In genomic region chr2:193837368-193837767, GRCh38 we compare ENCODE assay signal across 18 cellular contexts.
A peak's percentile ranks its signal among the peaks of the same experiment; 100 is the strongest.
DNase-seq lines count a peak whose midpoint lies in the region; ATAC-seq, FAIRE-seq and TF ChIP-seq lines count a peak whose summit lies in the region.
"Had no signal": no experiment of that assay in that cellular context is flagged by ENCODE, and none has a peak within 500 bp of the region (broad histone marks: within the 10 kb centered on the region; RNA-seq: fewer than 3 reads in every experiment).

No MANE protein-coding gene starts in this region.

- peaks cover 16% of the 10 kb centered on the region for H3K9me3 ChIP-seq in A549
- H3K9me3 ChIP-seq: ascending aorta had no signal

- H3K36me3 Mint-ChIP-seq in CD14-positive monocyte (no peaks in the 10 kb centered on the region), HFFc6 (ENCODE audit: low read depth) (no peaks in the 10 kb centered on the region)

- no peak for TF ChIP-seq EP300 in A549 (IDR thresholded peaks at IDR 0.05)

- H3K9me3 Mint-ChIP-seq in CD14-positive monocyte (peaks cover 8 to 18% (median 10%) of the 10 kb centered on the region in 7 donors), HFFc6 (peaks cover 30% of the 10 kb centered on the region)
- H3K9me3 Mint-ChIP-seq: T-helper 2 cell treated with Interferon-gamma antibody and Interleukin-4, amounts not matched to agents 5 μg/mL and 100 μg/mL, for 36 hours had no signal

- no peak for ATAC-seq in A549
- ATAC-seq in GM18520 (IDR thresholded peaks at IDR 0.05; ENCODE audit: unreplicated experiment) = no peak
- ATAC-seq: activated CD8-positive, alpha-beta T cell treated with anti-CD3 and anti-CD28 coated beads, Interleukin-2, amount 10 ng/mL, durations not matched to agents 7 days and 5 days; activated T-cell treated with anti-CD3 and anti-CD28 coated beads, Interleukin-2, amount 50 U/mL, for 4 hours; WTC11 had no signal

- no peak for TF ChIP-seq POLR2A in A549 (IDR thresholded peaks at IDR 0.05; ENCODE audit: low read length)

- H3K4me3 Mint-ChIP-seq in CD14-positive monocyte = no peak overlapping the region
- H3K4me3 Mint-ChIP-seq in HFFc6 = no peak overlapping the region
- H3K4me3 Mint-ChIP-seq: activated CD8-positive, alpha-beta T cell treated with anti-CD3 and anti-CD28 coated beads, Interleukin-2, amount 10 ng/mL, durations not matched to agents 7 days and 5 days; activated naive CD4-positive, alpha-beta T cell treated with anti-CD3 and anti-CD28 coated beads for 36 hours; activated T-cell treated with anti-CD3 and anti-CD28 coated beads, Interleukin-2, amount 50 U/mL, for 4 hours; T-helper 2 cell treated with Interferon-gamma antibody and Interleukin-4, amounts not matched to agents 5 μg/mL and 100 μg/mL, for 36 hours; WTC11 had no signal

- no peak for FAIRE-seq in A549 (lab: Jason Lieb, UNC)

- no peak for DNase-seq in A549 (ENCODE audit: low read depth in 1 of 2, low spot score in 1 of 2)
- DNase-seq in LHCN-M2 (ENCODE audit: low read depth) = peak; percentile 80
- peak; percentile 58 for DNase-seq in astrocyte of the spinal cord (ENCODE audit: low read depth, low spot score)
- DNase-seq in foreskin fibroblast = peak; percentile 24 to 46
- no peak for DNase-seq in CD14-positive monocyte (ENCODE audit: low spot score)
- no peak for DNase-seq in posterior vena cava (ENCODE audit: low spot score)
- no peak for DNase-seq in HFFc6
- DNase-seq: activated CD8-positive, alpha-beta T cell treated with anti-CD3 and anti-CD28 coated beads, Interleukin-2, amount 10 ng/mL, durations not matched to agents 7 days and 5 days; activated naive CD4-positive, alpha-beta T cell treated with anti-CD3 and anti-CD28 coated beads for 36 hours; activated T-cell treated with anti-CD3 and anti-CD28 coated beads, Interleukin-2, amount 50 U/mL, for 4 hours; DMS153; head of caudate nucleus; NCI-H2171 had no signal

- in situ Hi-C loops in astrocyte of the spinal cord (cut with HindIII; ENCODE audit: low sequenced_read_pairs) = no loop called here

- POLR2A ChIA-PET in A549 (lab: Yijun Ruan, JAX) = no interaction called here

- H3K4me2 ChIP-seq in A549 = 0 out of 3 replicates have a peak overlapping the region, but pooled peaks have one; percentile 13

- H3K4me3 ChIP-seq in A549 = no peak overlapping the region
- no peak overlapping the region for H3K4me3 ChIP-seq in astrocyte of the spinal cord (ENCODE audit: low read depth, low read length)
- no peak overlapping the region for H3K4me3 ChIP-seq in foreskin fibroblast (ENCODE audit: low read depth in 1 of 2, low read length in 2 of 2)
- H3K4me3 ChIP-seq: ascending aorta, coronary artery had no signal

- H3K4me1 Mint-ChIP-seq in CD14-positive monocyte (no peaks in the 10 kb centered on the region), HFFc6 (ENCODE audit: low read depth) (peaks cover 4% of the 10 kb centered on the region; the same call in 1 of the 2 replicates)

- CTCF ChIA-PET in A549 (lab: Yijun Ruan, JAX) = no interaction called here

- H3K27ac ChIP-seq in A549 = peak overlapping the region in 1 of 2 experiments; percentile 4; a peak in 1 of 6 replicates
- H3K27ac ChIP-seq: ascending aorta, coronary artery had no signal

- intact Hi-C loops in CD14-positive monocyte (cut with micrococcal nuclease) = no loop called here
- intact Hi-C loops in posterior vena cava (cut with DNase I) = no loop called here

- peaks cover 24% of the 10 kb centered on the region for H3K4me1 ChIP-seq in A549
- H3K4me1 ChIP-seq: ascending aorta had no signal

- TF ChIP-seq RAD21 in A549 (conservative IDR thresholded peaks at IDR 0.05 in 1 of 2, IDR thresholded peaks at IDR 0.05 in 1 of 2) = no peak

- TF ChIP-seq CTCF in A549 (IDR thresholded peaks at IDR 0.05) = no peak
- TF ChIP-seq CTCF in astrocyte of the spinal cord (IDR thresholded peaks at IDR 0.05; ENCODE audit: low read depth, low read length) = no peak
- no peak for TF ChIP-seq CTCF in foreskin fibroblast (IDR thresholded peaks at IDR 0.05; ENCODE audit: low read depth, low read length)
- TF ChIP-seq CTCF in CD14-positive monocyte (IDR thresholded peaks at IDR 0.05) = no peak
- no peak for TF ChIP-seq CTCF in HFFc6 (IDR thresholded peaks at IDR 0.05)

- H3K27me3 Mint-ChIP-seq in CD14-positive monocyte (ENCODE audit: low read depth in 3 of 3) = no peaks in the 10 kb centered on the region
- no peaks in the 10 kb centered on the region for H3K27me3 Mint-ChIP-seq in HFFc6 (ENCODE audit: insufficient read depth)

- H3K27ac Mint-ChIP-seq in CD14-positive monocyte (no peak overlapping the region), HFFc6 (no peak overlapping the region)
- H3K27ac Mint-ChIP-seq: activated CD8-positive, alpha-beta T cell treated with anti-CD3 and anti-CD28 coated beads, Interleukin-2, amount 10 ng/mL, durations not matched to agents 7 days and 5 days; activated naive CD4-positive, alpha-beta T cell treated with anti-CD3 and anti-CD28 coated beads for 36 hours; T-helper 2 cell treated with Interferon-gamma antibody and Interleukin-4, amounts not matched to agents 5 μg/mL and 100 μg/mL, for 36 hours; WTC11 had no signal

TF ChIP-seq in A549, 52 proteins besides CTCF, POLR2A, EP300 and RAD21:
- TF ChIP-seq JUNB (IDR thresholded peaks at IDR 0.05) (peak; percentile 31; the same call in 1 of the 2 replicates), BHLHE40 (IDR thresholded peaks at IDR 0.05; ENCODE audit: low read depth, low read length) (no peak)

Comparison
In these comparisons a context has a peak if more than half of its experiments do, and no peak if none do; other contexts are left out.
1. DNase-seq: peak in LHCN-M2 (single experiment), astrocyte of the spinal cord (single experiment) and foreskin fibroblast (2 of 2); none in A549 (0 of 2), CD14-positive monocyte (single experiment), posterior vena cava (single experiment) and HFFc6 (single experiment).